Comparison of ENCODE assay signal across 8 cellular contexts in genomic region chr5:134411546-134412266, GRCh38. TPM values are rescaled to one million over a fixed set of nuclear protein-coding genes. Genes with fewer than 3 reads are reported as not detected.
DNase-seq lines count a peak whose midpoint lies in the region; ATAC-seq and TF ChIP-seq lines count a peak whose summit lies in the region.

A gene with protein sequence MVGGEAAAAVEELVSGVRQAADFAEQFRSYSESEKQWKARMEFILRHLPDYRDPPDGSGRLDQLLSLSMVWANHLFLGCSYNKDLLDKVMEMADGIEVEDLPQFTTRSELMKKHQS (minus strand): TSS chr5:134411881. CDS start chr5:134411854, 27 bp downstream.

- H3K4me2 ChIP-seq in BLaER1 treated with 17β-estradiol and CSF1 and Interleukin-3, amounts not matched to agents 10 nM and 100 nM: peak within 1 kb of the TSS; percentile 87 to 97 (median 94)

- ATAC-seq in HG03439 (IDR thresholded peaks at IDR 0.05; ENCODE audit: unreplicated experiment) (peak; percentile 97), left lobe of liver (peak; percentile 87)

- peak within 1 kb of the TSS; percentile 95 for H3K4me3 Mint-ChIP-seq in activated CD4-positive, alpha-beta T cell treated with anti-CD3 and anti-CD28 coated beads, Interleukin-2, amount 10 ng/mL, durations not matched to agents 7 days and 5 days

- H4K20me1 ChIP-seq in BLaER1 treated with 17β-estradiol and CSF1 and Interleukin-3, amounts not matched to agents 10 nM and 100 nM: peaks cover 0 to 12% (median 0%) of the 10 kb centered on the region in 11 experiments; a peak in 3 of 22 replicates

- peak within 1 kb of the TSS; percentile 49 to 88 (median 82); a peak in 21 of 22 replicates for H3K27ac ChIP-seq in BLaER1 treated with 17β-estradiol and CSF1 and Interleukin-3, amounts not matched to agents 10 nM and 100 nM
- peak within 1 kb of the TSS; percentile 65 to 87 for H3K27ac ChIP-seq in coronary artery

- peaks cover 16 to 33% (median 22%) of the 10 kb centered on the region in 10 experiments for H3K4me1 ChIP-seq in BLaER1 treated with 17β-estradiol and CSF1 and Interleukin-3, amounts not matched to agents 10 nM and 100 nM

- CTCF ChIA-PET in activated CD4-positive, alpha-beta T cell treated with anti-CD3 and anti-CD28 coated beads, Interleukin-2, amount 10 ng/mL, durations not matched to agents 7 days and 5 days (lab: Charles Lee): interaction anchor here (0.6 to 2.0 kb wide), 26 partner anchors 9 to 493 kb away, joined by 3 to 14 read pairs (median 4); partner anchors contain the start of genes PCBD2 and SKP1

- H3K4me1 Mint-ChIP-seq in activated CD4-positive, alpha-beta T cell treated with anti-CD3 and anti-CD28 coated beads, Interleukin-2, amount 10 ng/mL, durations not matched to agents 7 days and 5 days: peaks cover 41% of the 10 kb centered on the region

- H3K36me3 ChIP-seq in BLaER1 treated with 17β-estradiol and CSF1 and Interleukin-3, amounts not matched to agents 10 nM and 100 nM: peaks cover 8 to 35% (median 14%) of the 10 kb centered on the region in 11 experiments; a peak in 21 of 22 replicates

- TF ChIP-seq CTCF in coronary artery (IDR thresholded peaks at IDR 0.05): peak; percentile 70

- peak within 1 kb of the TSS; percentile 80 to 91 (median 87) for H3K9ac ChIP-seq in BLaER1 treated with 17β-estradiol and CSF1 and Interleukin-3, amounts not matched to agents 10 nM and 100 nM

- DNase-seq in GM19238 (ENCODE audit: insufficient read length, low spot score) (peak; percentile 94), NCI-H524 (lab: John Stamatoyannopoulos, UW) (peak; percentile 64 to 79), coronary artery (ENCODE audit: low spot score) (peak; percentile 92), left lobe of liver (ENCODE audit: low spot score) (peak; percentile 94)
- DNase-seq in activated CD4-positive, alpha-beta T cell treated with anti-CD3 and anti-CD28 coated beads, Interleukin-2, amount 10 ng/mL, durations not matched to agents 7 days and 5 days: peak; percentile 88
- peak; percentile 83 for DNase-seq in stimulated activated CD4-positive, alpha-beta T cell treated with anti-CD3 and anti-CD28 coated beads, Interleukin-2, amount 100 ng/mL, for 4 hours (ENCODE audit: low read depth)

- POLR2A ChIA-PET in activated CD4-positive, alpha-beta T cell treated with anti-CD3 and anti-CD28 coated beads, Interleukin-2, amount 10 ng/mL, durations not matched to agents 7 days and 5 days (lab: Charles Lee): interaction anchor here (0.6 to 1.4 kb wide), 4 partner anchors 91 to 798 kb away, joined by 3 to 4 read pairs (median 3); no protein-coding TSS in a partner anchor

- H3K27me3 ChIP-seq in BLaER1 treated with 17β-estradiol and CSF1 and Interleukin-3, amounts not matched to agents 10 nM and 100 nM: no peaks in the 10 kb centered on the region

- H3K27ac Mint-ChIP-seq in activated CD4-positive, alpha-beta T cell treated with anti-CD3 and anti-CD28 coated beads, Interleukin-2, amount 10 ng/mL, durations not matched to agents 7 days and 5 days: peak within 1 kb of the TSS; percentile 95

- H3K9me3 Mint-ChIP-seq in activated CD4-positive, alpha-beta T cell treated with anti-CD3 and anti-CD28 coated beads, Interleukin-2, amount 10 ng/mL, durations not matched to agents 7 days and 5 days: no peaks in the 10 kb centered on the region

- no peaks in the 10 kb centered on the region for H3K9me3 ChIP-seq in BLaER1 treated with 17β-estradiol and CSF1 and Interleukin-3, amounts not matched to agents 10 nM and 100 nM (replicated peaks in 1 of 11)

- H3K27me3 Mint-ChIP-seq in activated CD4-positive, alpha-beta T cell treated with anti-CD3 and anti-CD28 coated beads, Interleukin-2, amount 10 ng/mL, durations not matched to agents 7 days and 5 days: no peaks in the 10 kb centered on the region

- H3K4me3 ChIP-seq in BLaER1 treated with 17β-estradiol and CSF1 and Interleukin-3, amounts not matched to agents 10 nM and 100 nM: peak within 1 kb of the TSS; percentile 74 to 95 (median 86)
- peak within 1 kb of the TSS; percentile 100 for H3K4me3 ChIP-seq in coronary artery

- no peaks in the 10 kb centered on the region for H3K36me3 Mint-ChIP-seq in activated CD4-positive, alpha-beta T cell treated with anti-CD3 and anti-CD28 coated beads, Interleukin-2, amount 10 ng/mL, durations not matched to agents 7 days and 5 days (ENCODE audit: low read depth)

RNA-seq across cellular contexts. Expression of the gene that starts here (rescaled TPM):
- 10 to 100 TPM; 24.1 to 27.6 TPM for total RNA-seq in activated CD4-positive, alpha-beta T cell treated with anti-CD3 and anti-CD28 coated beads, Interleukin-2, amount 10 ng/mL, durations not matched to agents 7 days and 5 days
- 9.9 TPM for total RNA-seq in left lobe of liver

Comparison
In these comparisons a context has a peak if more than half of its experiments do, and no peak if none do; other contexts are left out.
1. Peak in every context shown above with its lines: DNase-seq, ATAC-seq, H3K4me3 ChIP-seq and H3K27ac ChIP-seq.